Comparison of ENCODE assay signal across 2 cellular contexts in the genomic region with DNA sequence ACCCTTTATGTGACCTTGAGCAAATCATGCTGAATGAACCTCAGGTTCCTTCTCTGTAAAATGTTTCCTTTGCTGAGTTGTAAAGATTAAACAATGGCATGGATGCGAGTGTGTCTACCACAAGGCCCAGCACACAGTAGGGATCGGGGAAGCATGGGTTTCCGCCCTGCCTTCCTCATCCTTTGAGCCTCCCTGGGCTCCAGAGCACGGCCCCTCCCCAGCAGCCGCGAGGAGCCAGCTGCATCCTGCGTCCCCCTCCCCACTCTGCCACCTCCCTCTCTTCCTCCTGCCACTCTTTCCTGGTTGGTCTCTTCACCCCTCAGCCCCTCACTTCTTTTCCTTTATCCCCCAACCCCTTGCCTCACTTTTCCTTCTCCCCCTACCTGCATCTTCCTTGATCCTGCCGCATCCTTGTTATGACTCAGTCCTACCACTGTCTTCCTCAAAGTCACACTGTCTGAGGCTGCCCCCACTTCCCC.
TF ChIP-seq lines count a peak whose summit lies in the region.

No MANE protein-coding gene starts in this region.

TF ChIP-seq in HCT116, 20 proteins besides CTCF, POLR2A, EP300 and RAD21:
- TF ChIP-seq ZNF274 (IDR thresholded peaks at IDR 0.05; ENCODE audit: low read depth, low read length): no peak
- TF ChIP-seq YY1 (IDR thresholded peaks at IDR 0.05; ENCODE audit: extremely low read depth, insufficient replicate concordance, low read depth, low read length): no peak
- no peak for TF ChIP-seq ZFX (IDR thresholded peaks at IDR 0.05)
- TF ChIP-seq SRF (IDR thresholded peaks at IDR 0.05; ENCODE audit: low read depth): no peak
- TF ChIP-seq EZH2phosphoT487 (IDR thresholded peaks at IDR 0.05; ENCODE audit: borderline replicate concordance): no peak
- TF ChIP-seq EGR1 (IDR thresholded peaks at IDR 0.05; ENCODE audit: low read depth): no peak
- TF ChIP-seq POLR2AphosphoS5 (IDR thresholded peaks at IDR 0.05; ENCODE audit: low read depth, low read length): no peak
- TF ChIP-seq, protein P1, sequence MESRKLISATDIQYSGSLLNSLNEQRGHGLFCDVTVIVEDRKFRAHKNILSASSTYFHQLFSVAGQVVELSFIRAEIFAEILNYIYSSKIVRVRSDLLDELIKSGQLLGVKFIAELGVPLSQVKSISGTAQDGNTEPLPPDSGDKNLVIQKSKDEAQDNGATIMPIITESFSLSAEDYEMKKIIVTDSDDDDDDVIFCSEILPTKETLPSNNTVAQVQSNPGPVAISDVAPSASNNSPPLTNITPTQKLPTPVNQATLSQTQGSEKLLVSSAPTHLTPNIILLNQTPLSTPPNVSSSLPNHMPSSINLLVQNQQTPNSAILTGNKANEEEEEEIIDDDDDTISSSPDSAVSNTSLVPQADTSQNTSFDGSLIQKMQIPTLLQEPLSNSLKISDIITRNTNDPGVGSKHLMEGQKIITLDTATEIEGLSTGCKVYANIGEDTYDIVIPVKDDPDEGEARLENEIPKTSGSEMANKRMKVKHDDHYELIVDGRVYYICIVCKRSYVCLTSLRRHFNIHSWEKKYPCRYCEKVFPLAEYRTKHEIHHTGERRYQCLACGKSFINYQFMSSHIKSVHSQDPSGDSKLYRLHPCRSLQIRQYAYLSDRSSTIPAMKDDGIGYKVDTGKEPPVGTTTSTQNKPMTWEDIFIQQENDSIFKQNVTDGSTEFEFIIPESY (IDR thresholded peaks at IDR 0.05; ENCODE audit: extremely low read depth, insufficient replicate concordance, low read length): no peak
- TF ChIP-seq FOSL1 (IDR thresholded peaks at IDR 0.05; ENCODE audit: low read depth): no peak

TF ChIP-seq in neural cell, 6 proteins besides CTCF, POLR2A, EP300 and RAD21:
- TF ChIP-seq POLR2AphosphoS5 (IDR thresholded peaks at IDR 0.05) (no peak), MXI1 (conservative IDR thresholded peaks at IDR 0.05; ENCODE audit: poor library complexity, severe bottlenecking) (no peak), TAF1 (IDR thresholded peaks at IDR 0.05; ENCODE audit: low read depth) (no peak), EZH2 (IDR thresholded peaks at IDR 0.05; ENCODE audit: borderline replicate concordance, insufficient read depth, low read length, poor library complexity, severe bottlenecking) (no peak)
- TF ChIP-seq, protein P2, sequence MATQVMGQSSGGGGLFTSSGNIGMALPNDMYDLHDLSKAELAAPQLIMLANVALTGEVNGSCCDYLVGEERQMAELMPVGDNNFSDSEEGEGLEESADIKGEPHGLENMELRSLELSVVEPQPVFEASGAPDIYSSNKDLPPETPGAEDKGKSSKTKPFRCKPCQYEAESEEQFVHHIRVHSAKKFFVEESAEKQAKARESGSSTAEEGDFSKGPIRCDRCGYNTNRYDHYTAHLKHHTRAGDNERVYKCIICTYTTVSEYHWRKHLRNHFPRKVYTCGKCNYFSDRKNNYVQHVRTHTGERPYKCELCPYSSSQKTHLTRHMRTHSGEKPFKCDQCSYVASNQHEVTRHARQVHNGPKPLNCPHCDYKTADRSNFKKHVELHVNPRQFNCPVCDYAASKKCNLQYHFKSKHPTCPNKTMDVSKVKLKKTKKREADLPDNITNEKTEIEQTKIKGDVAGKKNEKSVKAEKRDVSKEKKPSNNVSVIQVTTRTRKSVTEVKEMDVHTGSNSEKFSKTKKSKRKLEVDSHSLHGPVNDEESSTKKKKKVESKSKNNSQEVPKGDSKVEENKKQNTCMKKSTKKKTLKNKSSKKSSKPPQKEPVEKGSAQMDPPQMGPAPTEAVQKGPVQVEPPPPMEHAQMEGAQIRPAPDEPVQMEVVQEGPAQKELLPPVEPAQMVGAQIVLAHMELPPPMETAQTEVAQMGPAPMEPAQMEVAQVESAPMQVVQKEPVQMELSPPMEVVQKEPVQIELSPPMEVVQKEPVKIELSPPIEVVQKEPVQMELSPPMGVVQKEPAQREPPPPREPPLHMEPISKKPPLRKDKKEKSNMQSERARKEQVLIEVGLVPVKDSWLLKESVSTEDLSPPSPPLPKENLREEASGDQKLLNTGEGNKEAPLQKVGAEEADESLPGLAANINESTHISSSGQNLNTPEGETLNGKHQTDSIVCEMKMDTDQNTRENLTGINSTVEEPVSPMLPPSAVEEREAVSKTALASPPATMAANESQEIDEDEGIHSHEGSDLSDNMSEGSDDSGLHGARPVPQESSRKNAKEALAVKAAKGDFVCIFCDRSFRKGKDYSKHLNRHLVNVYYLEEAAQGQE (IDR thresholded peaks at IDR 0.05; ENCODE audit: borderline replicate concordance): no peak
